ENCODE assay signal across 8 cellular contexts in genomic region chr7:44767912-44768662, GRCh38. TPM values are rescaled to one million over a fixed set of nuclear protein-coding genes. Genes with fewer than 3 reads are reported as not detected.
A peak's percentile ranks its signal among the peaks of the same experiment; 100 is the strongest.
DNase-seq lines count a peak whose midpoint lies in the region; ATAC-seq, FAIRE-seq and TF ChIP-seq lines count a peak whose summit lies in the region.

No MANE protein-coding gene starts in this region.

- H3K27me3 ChIP-seq in AG04450 (ENCODE audit: control insufficient read depth, insufficient read depth, low read length) (no peaks in the 10 kb centered on the region), muscle layer of colon (ENCODE audit: control insufficient read depth in 1 of 2, insufficient read depth in 2 of 2, low read length in 2 of 2) (no peaks in the 10 kb centered on the region), vagina (no peaks in the 10 kb centered on the region)

- DNase-seq in AG04450 (ENCODE audit: low read depth, low spot score): peak; percentile 68
- peak; percentile 94 for DNase-seq in NCI-H69 (lab: John Stamatoyannopoulos, UW)
- DNase-seq in coronary artery (ENCODE audit: low spot score): no peak
- DNase-seq in vagina (ENCODE audit: extremely low spot score in 2 of 2): peak in 1 of 2 donors; percentile 90
- DNase-seq in activated gamma-delta T cell treated with Interleukin-2 at 50 U/mL for 16 hours: no peak
- no peak for DNase-seq in kidney

- peak; percentile 58 for ATAC-seq in GM19397 (IDR thresholded peaks at IDR 0.05; ENCODE audit: unreplicated experiment)

- TF ChIP-seq CTCF in AG04450 (IDR thresholded peaks at IDR 0.05; ENCODE audit: low read depth, low read length): no peak
- no peak for TF ChIP-seq CTCF in coronary artery (IDR thresholded peaks at IDR 0.05)
- TF ChIP-seq CTCF in vagina (IDR thresholded peaks at IDR 0.05): no peak
- TF ChIP-seq CTCF in kidney (IDR thresholded peaks at IDR 0.05; ENCODE audit: borderline replicate concordance, extremely low read depth, insufficient read depth): no peak

- intact Hi-C loops in vagina (cut with DNase I): loop anchor here (2.0 kb wide), 1 partner anchor 15 kb away; no protein-coding TSS in a partner anchor
- intact Hi-C loops in kidney (cut with DNase I): no loop called here

- no peak for FAIRE-seq in kidney (lab: Jason Lieb, UNC)

- H3K27ac ChIP-seq in AG04450 (ENCODE audit: low read depth, low read length) (peak overlapping the region; percentile 57), coronary artery (peak overlapping the region; percentile 40 to 72), muscle layer of colon (ENCODE audit: low read depth, low read length) (peak overlapping the region; percentile 59), vagina (peak overlapping the region; percentile 89), kidney (ENCODE audit: low read depth in 2 of 2, low read length in 2 of 2) (peak overlapping the region in 1 of 2 donors; percentile 11)

- no peak overlapping the region for H3K9ac ChIP-seq in muscle layer of colon (ENCODE audit: low read length)
- H3K9ac ChIP-seq in kidney (ENCODE audit: low read length in 2 of 2): no peak overlapping the region

- POLR2A ChIA-PET in AG04450 (lab: Yijun Ruan, JAX): interaction anchor here (0.7 to 1.7 kb wide), 10 partner anchors 19 to 194 kb away, joined by 3 to 7 read pairs (median 5); partner anchors contain the start of genes DDX56 and H2AZ2

- peak in 1 of 2 donors; percentile 4 for TF ChIP-seq POLR2A in vagina (IDR thresholded peaks at IDR 0.05)

- H3K4me1 ChIP-seq in muscle layer of colon (ENCODE audit: insufficient read depth, low read length) (peaks cover 38% of the 10 kb centered on the region), vagina (peaks cover 40% of the 10 kb centered on the region), kidney (ENCODE audit: control insufficient read depth in 1 of 2, insufficient read depth in 1 of 2, low read depth in 1 of 2, low read length in 2 of 2) (peaks cover 0 to 17% of the 10 kb centered on the region in 2 donors)

- CTCF ChIA-PET in AG04450 (lab: Charles Lee): interaction anchor here (0.6 to 1.2 kb wide), 5 partner anchors 75 to 180 kb away, joined by 3 to 5 read pairs (median 4); no protein-coding TSS in a partner anchor

- no peak overlapping the region for H3K4me3 ChIP-seq in AG04450 (ENCODE audit: low read depth, low read length)
- no peak overlapping the region for H3K4me3 ChIP-seq in coronary artery
- H3K4me3 ChIP-seq in muscle layer of colon (ENCODE audit: low read depth in 1 of 2, low read length in 2 of 2): peak overlapping the region in 1 of 2 donors; percentile 53
- H3K4me3 ChIP-seq in vagina: peak overlapping the region; percentile 12 to 19
- no peak overlapping the region for H3K4me3 ChIP-seq in kidney (ENCODE audit: low read length in 2 of 2)

- H3K36me3 ChIP-seq in muscle layer of colon (ENCODE audit: insufficient read depth, low read length) (peaks cover 40% of the 10 kb centered on the region), vagina (peaks cover 0 to 43% of the 10 kb centered on the region in 2 donors), kidney (ENCODE audit: control insufficient read depth in 1 of 2, insufficient read depth in 2 of 2, low read length in 2 of 2) (peaks cover 24 to 34% of the 10 kb centered on the region in 2 donors)

- no peaks in the 10 kb centered on the region for H3K9me3 ChIP-seq in AG04450 (ENCODE audit: control insufficient read depth, insufficient read depth, low read length)
- no peaks in the 10 kb centered on the region for H3K9me3 ChIP-seq in muscle layer of colon (ENCODE audit: low read length)
- H3K9me3 ChIP-seq in vagina: no peaks in the 10 kb centered on the region
- no peaks in the 10 kb centered on the region for H3K9me3 ChIP-seq in kidney (ENCODE audit: control insufficient read depth in 1 of 2, low read length in 2 of 2)

RNA-seq across cellular contexts. Expression of gene ZMIZ2, which starts 19.4 kb away (rescaled TPM):
- polyA plus RNA-seq in AG04450 (2011; rRNA removed): 4.8 and 7.7 TPM in 2 replicates
- 14.7 and 18.6 TPM in 2 replicates for polyA minus RNA-seq in AG04450 (2011; rRNA and poly(A)+ RNA removed)
- total RNA-seq in vagina: 54.3 TPM
- 127 TPM for total RNA-seq in kidney
- polyA plus RNA-seq in kidney (ENCODE audit: insufficient read depth, low read depth, low replicate concordance): 30.5 TPM

RNA-seq across cellular contexts. Expression of gene PPIA, which starts 28.4 kb away (rescaled TPM):
- polyA plus RNA-seq in AG04450 (2011; rRNA removed) (4,846 and 5,100 TPM in 2 replicates), kidney (ENCODE audit: insufficient read depth, low read depth, low replicate concordance) (2,940 TPM)
- 704 and 770 TPM in 2 replicates for polyA minus RNA-seq in AG04450 (2011; rRNA and poly(A)+ RNA removed)
- total RNA-seq in vagina (1,197 TPM), kidney (1,143 TPM)

Comparison
In these comparisons a context has a peak if more than half of its experiments do, and no peak if none do; other contexts are left out.
1. DNase-seq: peak in AG04450 (single experiment) and NCI-H69 (single experiment); none in coronary artery (single experiment), activated gamma-delta T cell treated with Interleukin-2 at 50 U/mL for 16 hours (single experiment) and kidney (single experiment).
2. H3K4me3 ChIP-seq: peak in vagina (2 of 2); none in AG04450 (single experiment), coronary artery (single experiment) and kidney (0 of 2).